In the genomic region with DNA sequence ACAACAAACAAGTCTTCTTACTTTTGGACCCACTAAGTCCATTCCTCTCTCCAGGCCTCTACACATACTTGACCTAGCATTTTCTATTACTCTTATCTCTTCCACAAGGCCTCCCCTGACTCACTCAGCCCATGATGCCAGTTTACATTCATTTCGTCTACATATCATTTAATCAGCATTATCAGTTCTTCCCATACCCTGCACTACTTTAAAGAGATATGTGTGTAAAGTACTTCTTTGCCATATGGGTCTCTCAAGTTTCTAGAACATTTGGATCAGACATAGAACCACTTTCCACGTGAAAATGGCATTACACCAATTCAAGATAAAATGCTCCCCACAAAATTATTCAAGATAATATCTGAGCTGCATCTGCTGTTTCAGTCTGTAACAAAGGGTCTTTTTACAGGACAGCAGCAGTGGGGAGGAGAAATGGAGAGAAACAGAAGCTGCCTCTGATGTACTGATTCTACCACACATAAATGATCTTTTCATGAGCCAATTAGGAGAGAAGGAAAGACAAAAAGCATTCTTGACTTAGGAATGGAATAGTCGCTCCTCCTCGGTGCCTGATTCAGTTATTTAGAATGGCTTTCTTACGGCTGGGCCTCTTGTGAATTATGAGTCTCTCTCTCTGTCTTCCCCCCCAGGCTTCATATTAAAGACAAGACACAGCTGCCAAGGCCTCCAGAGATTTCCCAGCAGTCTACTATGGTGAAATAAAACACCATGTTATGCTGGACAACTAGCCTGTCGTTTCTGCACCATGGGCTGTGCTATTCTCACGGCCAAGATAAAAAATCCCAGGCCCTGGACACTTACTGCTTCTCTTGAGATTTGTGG, we compare ENCODE assay signal across 12 cellular contexts. TPM values are rescaled to one million over a fixed set of nuclear protein-coding genes. Genes with fewer than 3 reads are reported as not detected.
DNase-seq lines count a peak whose midpoint lies in the region; ATAC-seq and TF ChIP-seq lines count a peak whose summit lies in the region.
"Had no signal": no experiment of that assay in that cellular context is flagged by ENCODE, and none has a peak within 500 bp of the region (broad histone marks: within the 10 kb centered on the region; RNA-seq: fewer than 3 reads in every experiment).

No MANE protein-coding gene starts in this region.

- peak; percentile 10 to 56 (median 38) for TF ChIP-seq EP300 in sigmoid colon (IDR thresholded peaks at IDR 0.05)

- intact Hi-C loops in sigmoid colon (cut with DNase I) (loop anchor here (2.0 kb wide), 1 partner anchor 47 kb away; a partner anchor contains a TSS), thyroid gland (cut with DNase I) (no loop called here)

- H3K27me3 Mint-ChIP-seq in HFFc6 (ENCODE audit: insufficient read depth): no peaks in the 10 kb centered on the region
- H3K27me3 Mint-ChIP-seq in activated T-cell treated with anti-CD3 and anti-CD28 coated beads, Interleukin-2, amount 50 U/mL, for 24 hours: no peaks in the 10 kb centered on the region
- H3K27me3 Mint-ChIP-seq in activated T-helper 17 cell treated with anti-CD3 and anti-CD28 coated beads, Interleukin-2, amount 50 U/mL, for 72 hours: no peaks in the 10 kb centered on the region
- H3K27me3 Mint-ChIP-seq: memory B cell had no signal

- H3K4me3 ChIP-seq in coronary artery (peak overlapping the region; percentile 8), sigmoid colon (no peak overlapping the region), thyroid gland (replicated peaks in 1 of 3) (no peak overlapping the region)

- no peak overlapping the region for H3K4me3 Mint-ChIP-seq in HFFc6
- no peak overlapping the region for H3K4me3 Mint-ChIP-seq in activated T-cell treated with anti-CD3 and anti-CD28 coated beads, Interleukin-2, amount 50 U/mL, for 24 hours
- no peak overlapping the region for H3K4me3 Mint-ChIP-seq in activated T-helper 17 cell treated with anti-CD3 and anti-CD28 coated beads, Interleukin-2, amount 50 U/mL, for 72 hours
- H3K4me3 Mint-ChIP-seq: memory B cell had no signal

- no peaks in the 10 kb centered on the region for H3K36me3 Mint-ChIP-seq in HFFc6 (ENCODE audit: low read depth)
- no peaks in the 10 kb centered on the region for H3K36me3 Mint-ChIP-seq in activated T-cell treated with anti-CD3 and anti-CD28 coated beads, Interleukin-2, amount 50 U/mL, for 24 hours (ENCODE audit: low read depth)
- H3K36me3 Mint-ChIP-seq in activated T-helper 17 cell treated with anti-CD3 and anti-CD28 coated beads, Interleukin-2, amount 50 U/mL, for 72 hours (ENCODE audit: low read depth): no peaks in the 10 kb centered on the region

- H3K4me1 Mint-ChIP-seq in HFFc6 (ENCODE audit: low read depth): peaks cover 24% of the 10 kb centered on the region
- peaks cover 6% of the 10 kb centered on the region for H3K4me1 Mint-ChIP-seq in activated T-cell treated with anti-CD3 and anti-CD28 coated beads, Interleukin-2, amount 50 U/mL, for 24 hours (ENCODE audit: low read depth)
- no peaks in the 10 kb centered on the region for H3K4me1 Mint-ChIP-seq in activated T-helper 17 cell treated with anti-CD3 and anti-CD28 coated beads, Interleukin-2, amount 50 U/mL, for 72 hours

- H3K27ac Mint-ChIP-seq in HFFc6: no peak overlapping the region
- no peak overlapping the region for H3K27ac Mint-ChIP-seq in activated T-cell treated with anti-CD3 and anti-CD28 coated beads, Interleukin-2, amount 50 U/mL, for 24 hours
- H3K27ac Mint-ChIP-seq in activated T-helper 17 cell treated with anti-CD3 and anti-CD28 coated beads, Interleukin-2, amount 50 U/mL, for 72 hours: no peak overlapping the region
- H3K27ac Mint-ChIP-seq: memory B cell had no signal

- H3K27me3 ChIP-seq in sigmoid colon (no peaks in the 10 kb centered on the region), thyroid gland (no peaks in the 10 kb centered on the region)

- TF ChIP-seq POLR2A in sigmoid colon (IDR thresholded peaks at IDR 0.05) (no peak), thyroid gland (IDR thresholded peaks at IDR 0.05) (no peak)

- DNase-seq in HFFc6: peak; percentile 13
- DNase-seq in coronary artery (ENCODE audit: low spot score): no peak
- DNase-seq in iris pigment epithelial cell (ENCODE audit: low read depth): peak; percentile 59
- peak; percentile 92 for DNase-seq in sigmoid colon
- no peak for DNase-seq in activated T-cell treated with anti-CD3 and anti-CD28 coated beads, Interleukin-2, amount 50 U/mL, for 24 hours
- DNase-seq in thyroid gland: no peak
- DNase-seq: activated CD4-positive, alpha-beta T cell treated with anti-CD3 and anti-CD28 coated beads, Interleukin-2, amount 50 U/mL, for 1 hour; SIG-M5; stimulated activated CD4-positive, alpha-beta T cell treated with anti-CD3 and anti-CD28 coated beads, Interleukin-1b, Interleukin-23, amount 100 ng/mL, for 48 hours had no signal

- H3K36me3 ChIP-seq in sigmoid colon (no peaks in the 10 kb centered on the region), thyroid gland (no peaks in the 10 kb centered on the region)

- H3K9me3 Mint-ChIP-seq in HFFc6: no peaks in the 10 kb centered on the region
- H3K9me3 Mint-ChIP-seq in activated T-cell treated with anti-CD3 and anti-CD28 coated beads, Interleukin-2, amount 50 U/mL, for 24 hours: no peaks in the 10 kb centered on the region
- no peaks in the 10 kb centered on the region for H3K9me3 Mint-ChIP-seq in activated T-helper 17 cell treated with anti-CD3 and anti-CD28 coated beads, Interleukin-2, amount 50 U/mL, for 72 hours
- H3K9me3 Mint-ChIP-seq: memory B cell had no signal

- H3K4me1 ChIP-seq in sigmoid colon (peaks cover 0 to 41% (median 27%) of the 10 kb centered on the region in 4 donors), thyroid gland (no peaks in the 10 kb centered on the region)

- TF ChIP-seq CTCF in HFFc6 (IDR thresholded peaks at IDR 0.05) (no peak), coronary artery (IDR thresholded peaks at IDR 0.05) (no peak), sigmoid colon (IDR thresholded peaks at IDR 0.05) (no peak), thyroid gland (IDR thresholded peaks at IDR 0.05) (no peak)

- no peak for ATAC-seq in activated T-helper 17 cell treated with anti-CD3 and anti-CD28 coated beads, Interleukin-2, amount 50 U/mL, for 72 hours (replicated peaks)
- ATAC-seq in GM21515 (IDR thresholded peaks at IDR 0.05; ENCODE audit: unreplicated experiment): no peak

- H3K27ac ChIP-seq in coronary artery (peak overlapping the region; percentile 18 to 39), sigmoid colon (peak overlapping the region; percentile 55 to 79 (median 72)), thyroid gland (no peak overlapping the region)

- no peaks in the 10 kb centered on the region for H3K9me3 ChIP-seq in sigmoid colon
- H3K9me3 ChIP-seq in thyroid gland: no peaks in the 10 kb centered on the region

- 74 to 85% methylated on average over 7 of the region's 7 CpGs for WGBS in sigmoid colon, 2 donors
- WGBS in thyroid gland, 2 donors: 73 to 79% methylated on average over 7 of the region's 7 CpGs

RNA-seq across cellular contexts. Expression of a gene that starts 46.9 kb away (rescaled TPM):
- 100 to 1,000 TPM; 257 to 320 (median 291) TPM for total RNA-seq in HFFc6 (2021; fragmentation: NEBNext Ultra II Directional; extraction: Animal tissue kit (Norgen Biotek cat#: 25700))
- total RNA-seq in sigmoid colon (100 to 1,000 TPM; 256 to 330 (median 275) TPM), thyroid gland (100 to 1,000 TPM; 142 to 522 (median 198) TPM)
- polyA plus RNA-seq in sigmoid colon: 100 to 1,000 TPM; 112 to 134 (median 132) TPM
- total RNA-seq in activated T-helper 17 cell treated with anti-CD3 and anti-CD28 coated beads, Interleukin-2, amount 50 U/mL, for 72 hours: 100 to 1,000 TPM; 220 to 231 TPM

RNA-seq across cellular contexts. Expression of a gene that starts 59.0 kb away (rescaled TPM):
- 10 to 100 TPM; 21.2 to 26.5 (median 22.6) TPM for total RNA-seq in HFFc6 (2021; fragmentation: NEBNext Ultra II Directional; extraction: Animal tissue kit (Norgen Biotek cat#: 25700))
- 10 to 100 TPM; 21.7 to 40.7 (median 31.4) TPM for total RNA-seq in sigmoid colon
- 10 to 100 TPM in 2 of 3 donors, 1 to 10 TPM in 1; 8.8 to 13.0 (median 12.0) TPM for polyA plus RNA-seq in sigmoid colon
- 10 to 100 TPM; 25.3 to 27.4 TPM for total RNA-seq in activated T-helper 17 cell treated with anti-CD3 and anti-CD28 coated beads, Interleukin-2, amount 50 U/mL, for 72 hours
- total RNA-seq in thyroid gland: 10 to 100 TPM; 27.0 to 35.9 (median 29.9) TPM

Comparison
In these comparisons a context has a peak if more than half of its experiments do, and no peak if none do; other contexts are left out.
1. DNase-seq: peak in HFFc6 (single experiment), iris pigment epithelial cell (single experiment) and sigmoid colon (single experiment); none in coronary artery (single experiment), activated T-cell treated with anti-CD3 and anti-CD28 coated beads, Interleukin-2, amount 50 U/mL, for 24 hours (single experiment) and thyroid gland (0 of 2).
2. H3K27ac ChIP-seq: peak in coronary artery (2 of 2) and sigmoid colon (4 of 4); none in thyroid gland (0 of 3).